Comparison of ENCODE assay signal across 27 cellular contexts in the genomic region with DNA sequence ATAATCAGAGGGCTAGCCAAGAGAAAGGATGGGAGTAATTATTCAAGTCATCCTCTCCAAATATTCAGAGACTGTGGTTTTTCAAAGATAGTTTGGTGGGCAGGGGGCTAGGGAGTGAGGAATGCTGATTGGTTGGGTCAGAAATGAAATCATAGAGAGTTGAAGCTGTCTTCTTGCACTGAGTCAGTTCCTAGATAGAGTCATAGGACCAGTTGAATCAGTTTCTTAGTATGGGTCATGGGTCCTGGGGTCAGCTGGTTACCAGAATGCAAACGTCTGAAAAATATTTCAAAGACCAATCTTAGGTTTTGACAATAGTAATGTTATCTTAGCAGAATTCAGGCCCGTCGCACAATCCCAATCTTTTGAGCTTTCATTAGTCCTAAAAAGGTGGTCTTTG.
"Had no signal": no experiment of that assay in that cellular context is flagged by ENCODE, and none has a peak within 500 bp of the region (broad histone marks: within the 10 kb centered on the region; RNA-seq: fewer than 3 reads in every experiment).

No MANE protein-coding gene starts in this region.

- DNase-seq: hypothalamus; immature natural killer cell; islet precursor cell; left ventricle myocardium inferior; midbrain; mucosa of descending colon; naive thymus-derived CD4-positive, alpha-beta T cell; pancreas; posterior cingulate gyrus; retina; right cardiac atrium; stimulated activated CD4-positive, alpha-beta T cell treated with anti-CD3 and anti-CD28 coated beads, Interleukin-12 subunit alpha, Interleukin-12 subunit beta, amount 100 ng/mL, for 4 hours; stimulated activated CD4-positive, alpha-beta T cell treated with anti-CD3 and anti-CD28 coated beads, Interleukin-15, amount 100 ng/mL, for 24 hours; stimulated activated CD4-positive, alpha-beta T cell treated with anti-CD3 and anti-CD28 coated beads, Interleukin-2, amount 100 ng/mL, for 24 hours; stimulated activated CD4-positive, alpha-beta T cell treated with anti-CD3 and anti-CD28 coated beads, Interleukin-4, amount 100 ng/mL, for 1 hour; stimulated activated naive CD4-positive, alpha-beta T cell treated with Interleukin-2 at 50 U/mL for 16 hours; stimulated activated naive CD8-positive, alpha-beta T cell treated with anti-CD3 and anti-CD28 coated beads, Interleukin-15, amount 100 ng/mL, for 72 hours; substantia nigra; uterus had no signal

- H3K4me1 Mint-ChIP-seq: immature natural killer cell; naive thymus-derived CD4-positive, alpha-beta T cell; stimulated activated memory B cell treated with anti-CD40 and anti-IgM and Interleukin-4, amounts not matched to agents 10 μg/mL and 1 μg/mL and 100 μg/mL, for 72 hours; stimulated activated naive CD8-positive, alpha-beta T cell treated with anti-CD3 and anti-CD28 coated beads, Interleukin-15, amount 100 ng/mL, for 72 hours had no signal

- H3K27me3 Mint-ChIP-seq: stimulated activated memory B cell treated with anti-CD40 and anti-IgM and Interleukin-4, amounts not matched to agents 10 μg/mL and 1 μg/mL and 100 μg/mL, for 72 hours; stimulated activated naive CD8-positive, alpha-beta T cell treated with anti-CD3 and anti-CD28 coated beads, Interleukin-15, amount 100 ng/mL, for 72 hours; type B pancreatic cell had no signal

- H3K36me3 Mint-ChIP-seq: immature natural killer cell; naive thymus-derived CD4-positive, alpha-beta T cell; natural killer cell treated with Interleukin-12 subunit alpha and Interleukin-12 subunit beta and Interleukin-15 and Interleukin-18, amount 100 ng/mL, for 72 hours; stimulated activated memory B cell treated with anti-CD40 and anti-IgM and Interleukin-4, amounts not matched to agents 10 μg/mL and 1 μg/mL and 100 μg/mL, for 72 hours had no signal

- H3K36me3 ChIP-seq: left ventricle myocardium inferior, pancreas, prostate gland, tibial nerve, uterus had no signal

- ATAC-seq: mucosa of descending colon; naive thymus-derived CD4-positive, alpha-beta T cell; natural killer cell treated with Interleukin-12 subunit alpha and Interleukin-12 subunit beta and Interleukin-15 and Interleukin-18, amount 100 ng/mL, for 72 hours; pancreas; right cardiac atrium; sciatic nerve; stimulated activated memory B cell treated with anti-CD40 and anti-IgM and Interleukin-4, amounts not matched to agents 10 μg/mL and 1 μg/mL and 100 μg/mL, for 72 hours; stimulated activated naive CD8-positive, alpha-beta T cell treated with anti-CD3 and anti-CD28 coated beads, Interleukin-15, amount 100 ng/mL, for 72 hours had no signal

- H3K4me1 ChIP-seq: left ventricle myocardium inferior, prostate gland, uterus had no signal

- H3K27ac ChIP-seq: left ventricle myocardium inferior, pancreas, prostate gland, skin epidermis, tibial nerve, uterus had no signal

- H3K9me3 Mint-ChIP-seq: immature natural killer cell; natural killer cell treated with Interleukin-12 subunit alpha and Interleukin-12 subunit beta and Interleukin-15 and Interleukin-18, amount 100 ng/mL, for 72 hours; stimulated activated memory B cell treated with anti-CD40 and anti-IgM and Interleukin-4, amounts not matched to agents 10 μg/mL and 1 μg/mL and 100 μg/mL, for 72 hours; stimulated activated naive CD8-positive, alpha-beta T cell treated with anti-CD3 and anti-CD28 coated beads, Interleukin-15, amount 100 ng/mL, for 72 hours had no signal

- H3K27ac Mint-ChIP-seq: immature natural killer cell; naive thymus-derived CD4-positive, alpha-beta T cell; natural killer cell treated with Interleukin-12 subunit alpha and Interleukin-12 subunit beta and Interleukin-15 and Interleukin-18, amount 100 ng/mL, for 72 hours; stimulated activated memory B cell treated with anti-CD40 and anti-IgM and Interleukin-4, amounts not matched to agents 10 μg/mL and 1 μg/mL and 100 μg/mL, for 72 hours; stimulated activated naive CD8-positive, alpha-beta T cell treated with anti-CD3 and anti-CD28 coated beads, Interleukin-15, amount 100 ng/mL, for 72 hours; type B pancreatic cell had no signal

- H3K4me3 Mint-ChIP-seq: immature natural killer cell; naive thymus-derived CD4-positive, alpha-beta T cell; natural killer cell treated with Interleukin-12 subunit alpha and Interleukin-12 subunit beta and Interleukin-15 and Interleukin-18, amount 100 ng/mL, for 72 hours; stimulated activated memory B cell treated with anti-CD40 and anti-IgM and Interleukin-4, amounts not matched to agents 10 μg/mL and 1 μg/mL and 100 μg/mL, for 72 hours; stimulated activated naive CD8-positive, alpha-beta T cell treated with anti-CD3 and anti-CD28 coated beads, Interleukin-15, amount 100 ng/mL, for 72 hours; type B pancreatic cell had no signal

- H3K4me3 ChIP-seq: left ventricle myocardium inferior, lung, mucosa of descending colon, pancreas, prostate gland, skin epidermis, tibial nerve, uterus had no signal

- H3K27me3 ChIP-seq: pancreas, tibial nerve, uterus had no signal
